26 cellular contexts compared by ENCODE assay signal in genomic region chr5:1017056-1017455, GRCh38. TPM values are rescaled to one million over a fixed set of nuclear protein-coding genes. Genes with fewer than 3 reads are reported as not detected.
"Had no signal": no experiment of that assay in that cellular context is flagged by ENCODE, and none has a peak within 500 bp of the region (broad histone marks: within the 10 kb centered on the region; RNA-seq: fewer than 3 reads in every experiment).

No MANE protein-coding gene starts in this region.

- H3K27me3 Mint-ChIP-seq: activated naive CD4-positive, alpha-beta T cell treated with anti-CD3 and anti-CD28 coated beads, Interleukin-2, amount 50 U/mL, for 24 hours had no signal

- H3K9me3 Mint-ChIP-seq: activated naive CD4-positive, alpha-beta T cell treated with anti-CD3 and anti-CD28 coated beads, Interleukin-2, amount 50 U/mL, for 24 hours; T-helper 1 cell treated with Interleukin-12 subunit alpha and Interleukin-12 subunit beta and Interleukin-4 antibody, amounts not matched to agents 30 μg/mL and 1 μg/mL, for 36 hours; WTC11 had no signal

- DNase-seq: activated CD4-positive, alpha-beta T cell treated with anti-CD3 and anti-CD28 coated beads for 48 hours; activated CD4-positive, alpha-beta T cell treated with anti-CD3 and anti-CD28 coated beads, Interleukin-2, amount 50 U/mL, for 4 hours; activated CD4-positive, CD25-positive, alpha-beta regulatory T cell treated with anti-CD3 and anti-CD28 coated beads, Interleukin-2, amount 50 U/mL, for 72 hours; activated CD8-positive, alpha-beta memory T cell treated with anti-CD3 and anti-CD28 coated beads, Interleukin-2, amount 50 U/mL, for 48 hours; activated CD8-positive, alpha-beta T cell treated with anti-CD3 and anti-CD28 coated beads, Interleukin-2, amount 10 ng/mL, durations not matched to agents 7 days and 5 days; activated naive CD4-positive, alpha-beta T cell; activated T-cell treated with anti-CD3 and anti-CD28 coated beads, Interleukin-2, amount 50 U/mL, for 1 hour; KBM-7; MV-4-11; NCI-H1092 treated with DMSO at 0.1 percent for 48 hours; NCI-H1436; NCI-H1694 treated with DMSO at 0.1 percent for 48 hours; NCI-H2029 treated with DMSO at 0.1 percent for 48 hours; NCI-H345; NCI-H510A; NCI-H526 treated with DMSO at 0.1 percent for 48 hours; NCI-H82; RPMI8226; SHP77 had no signal

- H3K36me3 ChIP-seq: breast epithelium, SJSA1 had no signal

- H3K4me3 Mint-ChIP-seq: activated CD8-positive, alpha-beta T cell treated with anti-CD3 and anti-CD28 coated beads, Interleukin-2, amount 10 ng/mL, durations not matched to agents 7 days and 5 days; activated naive CD4-positive, alpha-beta T cell treated with anti-CD3 and anti-CD28 coated beads, Interleukin-2, amount 50 U/mL, for 24 hours; T-helper 1 cell treated with Interleukin-12 subunit alpha and Interleukin-12 subunit beta and Interleukin-4 antibody, amounts not matched to agents 30 μg/mL and 1 μg/mL, for 36 hours; WTC11 had no signal

- H3K36me3 Mint-ChIP-seq: activated naive CD4-positive, alpha-beta T cell treated with anti-CD3 and anti-CD28 coated beads, Interleukin-2, amount 50 U/mL, for 24 hours; WTC11 had no signal

- H3K4me3 ChIP-seq: SJSA1 had no signal

- H3K9me3 ChIP-seq: breast epithelium, SJSA1 had no signal

- H3K27me3 ChIP-seq: breast epithelium had no signal

- ATAC-seq: activated CD8-positive, alpha-beta T cell treated with anti-CD3 and anti-CD28 coated beads, Interleukin-2, amount 10 ng/mL, durations not matched to agents 7 days and 5 days; SK-N-SH treated with all-trans-retinoic acid at 6 μM for 48 hours; WTC11 had no signal

- H3K4me1 ChIP-seq: breast epithelium, SJSA1 had no signal

- H3K4me1 Mint-ChIP-seq: activated naive CD4-positive, alpha-beta T cell treated with anti-CD3 and anti-CD28 coated beads, Interleukin-2, amount 50 U/mL, for 24 hours had no signal

- H3K27ac Mint-ChIP-seq: activated CD8-positive, alpha-beta T cell treated with anti-CD3 and anti-CD28 coated beads, Interleukin-2, amount 10 ng/mL, durations not matched to agents 7 days and 5 days; activated naive CD4-positive, alpha-beta T cell treated with anti-CD3 and anti-CD28 coated beads, Interleukin-2, amount 50 U/mL, for 24 hours; T-helper 1 cell treated with Interleukin-12 subunit alpha and Interleukin-12 subunit beta and Interleukin-4 antibody, amounts not matched to agents 30 μg/mL and 1 μg/mL, for 36 hours; WTC11 had no signal

- H3K27ac ChIP-seq: breast epithelium, SJSA1 had no signal

RNA-seq across cellular contexts. Expression of gene NKD2, which starts 8.5 kb away (rescaled TPM):
- total RNA-seq: LHCN-M2 had no signal
